Comparison of ENCODE assay signal across 1 cellular context in the genomic region with DNA sequence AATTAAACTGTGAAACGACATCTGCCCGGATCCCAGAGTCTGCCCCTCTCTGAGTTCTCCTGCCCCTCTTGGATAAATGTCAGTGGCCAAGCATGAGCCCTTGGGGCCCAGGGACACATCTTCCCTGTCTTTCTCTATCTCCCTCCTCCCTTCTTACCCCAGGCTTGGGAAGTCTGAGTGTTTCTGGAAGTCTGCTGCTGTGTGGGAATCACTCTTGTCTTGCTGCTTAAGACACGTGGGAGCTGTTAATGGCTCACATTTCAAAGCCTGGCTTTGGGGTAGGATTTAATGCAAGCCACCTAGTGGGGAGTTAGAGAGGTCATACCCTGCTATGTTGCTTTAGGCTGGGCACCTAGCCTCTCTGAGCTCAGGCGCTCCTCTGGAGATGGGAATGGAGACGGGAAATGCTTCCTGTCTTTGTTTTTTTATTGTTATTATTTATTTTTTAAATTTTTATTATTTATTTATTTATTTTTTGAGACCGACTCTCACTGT.
TF ChIP-seq lines count a peak whose summit lies in the region.

No MANE protein-coding gene starts in this region.

TF ChIP-seq in HEK293, 187 proteins besides CTCF, POLR2A, EP300 and RAD21 (continued from another document and continues in another):
- TF ChIP-seq ZXDB (tag by site-specific recombination; IDR thresholded peaks at IDR 0.05) (peak; percentile 52), ZNF10 (tag by site-specific recombination; IDR thresholded peaks at IDR 0.05) (no peak), ZNF366 (tag by site-specific recombination; conservative IDR thresholded peaks at IDR 0.05) (0 out of 2 replicates have a peak, but pooled peaks have one; percentile 18), ZNF792 (tag by site-specific recombination; IDR thresholded peaks at IDR 0.05) (no peak), KLF1 (tag by site-specific recombination; IDR thresholded peaks at IDR 0.05) (no peak; the same call in 1 of the 2 replicates), ZNF391 (tag by site-specific recombination; IDR thresholded peaks at IDR 0.05; ENCODE audit: borderline replicate concordance, low read depth) (no peak), ZNF311 (tag by site-specific recombination; IDR thresholded peaks at IDR 0.05; ENCODE audit: borderline replicate concordance) (no peak), PATZ1 (tag by site-specific recombination; IDR thresholded peaks at IDR 0.05) (peak; percentile 34; the same call in 1 of the 2 replicates), ZNF350 (tag by site-specific recombination; IDR thresholded peaks at IDR 0.05) (no peak), PRDM2 (tag by site-specific recombination; IDR thresholded peaks at IDR 0.05; ENCODE audit: borderline replicate concordance) (no peak), ZNF558 (tag by site-specific recombination; IDR thresholded peaks at IDR 0.05) (no peak), ZNF560 (tag by site-specific recombination; IDR thresholded peaks at IDR 0.05; ENCODE audit: borderline replicate concordance) (no peak), ZNF580 (tag by site-specific recombination; IDR thresholded peaks at IDR 0.05) (no peak), ZNF768 (tag by site-specific recombination; IDR thresholded peaks at IDR 0.05) (peak; percentile 96), KLF7 (tag by site-specific recombination; IDR thresholded peaks at IDR 0.05; ENCODE audit: borderline replicate concordance) (no peak), MYNN (tag by site-specific recombination; IDR thresholded peaks at IDR 0.05; ENCODE audit: borderline replicate concordance) (no peak), ZNF274 (IDR thresholded peaks at IDR 0.05; ENCODE audit: low read length) (no peak), ZNF274 (tag by site-specific recombination; IDR thresholded peaks at IDR 0.05; ENCODE audit: borderline replicate concordance) (no peak), ZFHX2 (tag by site-specific recombination; conservative IDR thresholded peaks at IDR 0.05) (peak; percentile 74), OVOL3 (tag by site-specific recombination; IDR thresholded peaks at IDR 0.05) (no peak), ZNF174 (tag by site-specific recombination; IDR thresholded peaks at IDR 0.05) (no peak), ZNF670 (tag by site-specific recombination; IDR thresholded peaks at IDR 0.05; ENCODE audit: low read depth) (no peak), ZNF211 (tag by site-specific recombination; IDR thresholded peaks at IDR 0.05; ENCODE audit: low read depth) (no peak), ZNF398 (tag by site-specific recombination; IDR thresholded peaks at IDR 0.05) (no peak), SALL2 (tag by site-specific recombination; IDR thresholded peaks at IDR 0.05; ENCODE audit: borderline replicate concordance) (no peak), TRIM28 (IDR thresholded peaks at IDR 0.05; ENCODE audit: borderline replicate concordance, low read length) (0 out of 2 replicates have a peak, but pooled peaks have one; percentile 24), ZBTB48 (tag by site-specific recombination; IDR thresholded peaks at IDR 0.05) (no peak), ZNF501 (tag by site-specific recombination; IDR thresholded peaks at IDR 0.05) (no peak), BCL11A (tag by site-specific recombination; IDR thresholded peaks at IDR 0.05; ENCODE audit: low read depth) (no peak), ZBTB8A (tag by site-specific recombination; IDR thresholded peaks at IDR 0.05) (no peak), ZBTB21 (tag by site-specific recombination; IDR thresholded peaks at IDR 0.05) (no peak), ZBTB20 (tag by site-specific recombination; IDR thresholded peaks at IDR 0.05) (no peak; the same call in 1 of the 2 replicates), ZNF114 (tag by site-specific recombination; IDR thresholded peaks at IDR 0.05) (no peak), ZNF596 (tag by site-specific recombination; IDR thresholded peaks at IDR 0.05) (no peak), ZNF76 (tag by site-specific recombination; IDR thresholded peaks at IDR 0.05; ENCODE audit: borderline replicate concordance, low read depth) (no peak), ZSCAN16 (tag by site-specific recombination; IDR thresholded peaks at IDR 0.05) (no peak), WT1 (tag by site-specific recombination; IDR thresholded peaks at IDR 0.05) (no peak), ZNF404 (tag by site-specific recombination; IDR thresholded peaks at IDR 0.05) (no peak), ZNF146 (tag by site-specific recombination; IDR thresholded peaks at IDR 0.05) (no peak), ZNF791 (tag by site-specific recombination; IDR thresholded peaks at IDR 0.05) (no peak), SCRT1 (tag by site-specific recombination; IDR thresholded peaks at IDR 0.05; ENCODE audit: borderline replicate concordance) (no peak), ZNF223 (tag by site-specific recombination; IDR thresholded peaks at IDR 0.05) (no peak), SP7 (tag by site-specific recombination; IDR thresholded peaks at IDR 0.05) (peak; percentile 44; the same call in 1 of the 2 replicates), ZNF132 (tag by site-specific recombination; IDR thresholded peaks at IDR 0.05; ENCODE audit: borderline replicate concordance) (no peak), REPIN1 (tag by site-specific recombination; IDR thresholded peaks at IDR 0.05; ENCODE audit: low read depth) (no peak), ZNF704 (tag by site-specific recombination; IDR thresholded peaks at IDR 0.05) (no peak), ZFP41 (tag by site-specific recombination; IDR thresholded peaks at IDR 0.05; ENCODE audit: borderline replicate concordance) (no peak)
- TF ChIP-seq, protein P1, sequence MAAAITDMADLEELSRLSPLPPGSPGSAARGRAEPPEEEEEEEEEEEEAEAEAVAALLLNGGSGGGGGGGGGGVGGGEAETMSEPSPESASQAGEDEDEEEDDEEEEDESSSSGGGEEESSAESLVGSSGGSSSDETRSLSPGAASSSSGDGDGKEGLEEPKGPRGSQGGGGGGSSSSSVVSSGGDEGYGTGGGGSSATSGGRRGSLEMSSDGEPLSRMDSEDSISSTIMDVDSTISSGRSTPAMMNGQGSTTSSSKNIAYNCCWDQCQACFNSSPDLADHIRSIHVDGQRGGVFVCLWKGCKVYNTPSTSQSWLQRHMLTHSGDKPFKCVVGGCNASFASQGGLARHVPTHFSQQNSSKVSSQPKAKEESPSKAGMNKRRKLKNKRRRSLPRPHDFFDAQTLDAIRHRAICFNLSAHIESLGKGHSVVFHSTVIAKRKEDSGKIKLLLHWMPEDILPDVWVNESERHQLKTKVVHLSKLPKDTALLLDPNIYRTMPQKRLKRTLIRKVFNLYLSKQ (tag by site-specific recombination; IDR thresholded peaks at IDR 0.05; ENCODE audit: borderline replicate concordance): no peak
- TF ChIP-seq, protein P2, sequence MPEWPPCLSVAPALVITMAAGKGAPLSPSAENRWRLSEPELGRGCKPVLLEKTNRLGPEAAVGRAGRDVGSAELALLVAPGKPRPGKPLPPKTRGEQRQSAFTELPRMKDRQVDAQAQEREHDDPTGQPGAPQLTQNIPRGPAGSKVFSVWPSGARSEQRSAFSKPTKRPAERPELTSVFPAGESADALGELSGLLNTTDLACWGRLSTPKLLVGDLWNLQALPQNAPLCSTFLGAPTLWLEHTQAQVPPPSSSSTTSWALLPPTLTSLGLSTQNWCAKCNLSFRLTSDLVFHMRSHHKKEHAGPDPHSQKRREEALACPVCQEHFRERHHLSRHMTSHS (tag by site-specific recombination; IDR thresholded peaks at IDR 0.05): no peak
- TF ChIP-seq, protein P3, sequence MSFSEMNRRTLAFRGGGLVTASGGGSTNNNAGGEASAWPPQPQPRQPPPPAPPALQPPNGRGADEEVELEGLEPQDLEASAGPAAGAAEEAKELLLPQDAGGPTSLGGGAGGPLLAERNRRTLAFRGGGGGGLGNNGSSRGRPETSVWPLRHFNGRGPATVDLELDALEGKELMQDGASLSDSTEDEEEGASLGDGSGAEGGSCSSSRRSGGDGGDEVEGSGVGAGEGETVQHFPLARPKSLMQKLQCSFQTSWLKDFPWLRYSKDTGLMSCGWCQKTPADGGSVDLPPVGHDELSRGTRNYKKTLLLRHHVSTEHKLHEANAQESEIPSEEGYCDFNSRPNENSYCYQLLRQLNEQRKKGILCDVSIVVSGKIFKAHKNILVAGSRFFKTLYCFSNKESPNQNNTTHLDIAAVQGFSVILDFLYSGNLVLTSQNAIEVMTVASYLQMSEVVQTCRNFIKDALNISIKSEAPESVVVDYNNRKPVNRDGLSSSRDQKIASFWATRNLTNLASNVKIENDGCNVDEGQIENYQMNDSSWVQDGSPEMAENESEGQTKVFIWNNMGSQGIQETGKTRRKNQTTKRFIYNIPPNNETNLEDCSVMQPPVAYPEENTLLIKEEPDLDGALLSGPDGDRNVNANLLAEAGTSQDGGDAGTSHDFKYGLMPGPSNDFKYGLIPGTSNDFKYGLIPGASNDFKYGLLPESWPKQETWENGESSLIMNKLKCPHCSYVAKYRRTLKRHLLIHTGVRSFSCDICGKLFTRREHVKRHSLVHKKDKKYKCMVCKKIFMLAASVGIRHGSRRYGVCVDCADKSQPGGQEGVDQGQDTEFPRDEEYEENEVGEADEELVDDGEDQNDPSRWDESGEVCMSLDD (tag by site-specific recombination; IDR thresholded peaks at IDR 0.05): no peak
